Comparison of ENCODE assay signal across 8 cellular contexts in genomic region chr17:58084317-58084981, GRCh38. TPM values are rescaled to one million over a fixed set of nuclear protein-coding genes. Genes with fewer than 3 reads are reported as not detected.
DNase-seq lines count a peak whose midpoint lies in the region; ATAC-seq and TF ChIP-seq lines count a peak whose summit lies in the region.

No MANE protein-coding gene starts in this region.

- peak overlapping the region; percentile 91 to 95 (median 94) for H3K4me3 Mint-ChIP-seq in CD4-positive, alpha-beta memory T cell

- POLR2A ChIA-PET in CD4-positive, alpha-beta memory T cell (lab: Charles Lee; ENCODE audit: partially characterized antibody): interaction anchor here (0.6 to 3.0 kb wide), 16 partner anchors 7 to 999 kb away, joined by 3 to 44 read pairs (median 4); partner anchors contain the start of genes AKAP1, MRPS23, SRSF1 and VEZF1

- TF ChIP-seq POLR2A in heart left ventricle (IDR thresholded peaks at IDR 0.05): no peak

- TF ChIP-seq CTCF in HFF-Myc (IDR thresholded peaks at IDR 0.05; ENCODE audit: low read depth, low read length, missing control alignments): peak; percentile 17
- TF ChIP-seq CTCF in heart left ventricle (IDR thresholded peaks at IDR 0.05): peak in 3 of 12 donors; percentile 11 to 24 (median 17)

- H3K9me3 Mint-ChIP-seq in CD4-positive, alpha-beta memory T cell: no peaks in the 10 kb centered on the region

- CTCF ChIA-PET in CD4-positive, alpha-beta memory T cell (lab: Charles Lee; ENCODE audit: partially characterized antibody): interaction anchor here (1.0 kb wide), 3 partner anchors 78 to 85 kb away, joined by 3 to 4 read pairs (median 3); partner anchors contain the start of gene SRSF1

- no peaks in the 10 kb centered on the region for H3K27me3 ChIP-seq in CD4-positive, alpha-beta memory T cell (ENCODE audit: insufficient read depth, low read length)
- H3K27me3 ChIP-seq in heart left ventricle: no peaks in the 10 kb centered on the region

- H3K4me1 Mint-ChIP-seq in CD4-positive, alpha-beta memory T cell: peaks cover 28 to 54% (median 45%) of the 10 kb centered on the region in 4 donors

- H3K27me3 Mint-ChIP-seq in CD4-positive, alpha-beta memory T cell: peaks cover 0 to 6% of the 10 kb centered on the region in 2 donors

- ATAC-seq in heart left ventricle (peak in 2 of 4 donors; percentile 18 to 20), HG02885 (IDR thresholded peaks at IDR 0.05; ENCODE audit: poor library complexity, unreplicated experiment) (no peak), GM18520 (IDR thresholded peaks at IDR 0.05; ENCODE audit: unreplicated experiment) (no peak)

- peak overlapping the region; percentile 91 to 95 (median 93) for H3K27ac Mint-ChIP-seq in CD4-positive, alpha-beta memory T cell

- peak; percentile 54 to 73 (median 60) for DNase-seq in CD4-positive, alpha-beta memory T cell
- no peak for DNase-seq in HFF-Myc (ENCODE audit: extremely low read depth, low read depth)
- peak; percentile 75 for DNase-seq in OCI-M1 (lab: John Stamatoyannopoulos, UW)
- peak; percentile 58 for DNase-seq in activated naive CD4-positive, alpha-beta T cell treated with anti-CD3 and anti-CD28 coated beads, Interleukin-2, amount 50 U/mL, for 16 hours
- peak in 3 of 5 donors; percentile 31 to 51 (median 44) for DNase-seq in heart left ventricle
- DNase-seq in putamen (ENCODE audit: low spot score): peak; percentile 17

- peak overlapping the region; percentile 80 for H3K27ac ChIP-seq in CD4-positive, alpha-beta memory T cell (ENCODE audit: low read depth, low read length)
- peak overlapping the region; percentile 53 to 99 (median 97) for H3K27ac ChIP-seq in heart left ventricle

- peak overlapping the region; percentile 79 to 85 for H3K4me3 ChIP-seq in CD4-positive, alpha-beta memory T cell (ENCODE audit: low read length in 2 of 2)
- H3K4me3 ChIP-seq in HFF-Myc (replicated peaks; ENCODE audit: low read depth, low read length) (peak overlapping the region; percentile 88), heart left ventricle (peak overlapping the region; percentile 68 to 100 (median 98))

- peaks cover 47% of the 10 kb centered on the region for H3K4me1 ChIP-seq in CD4-positive, alpha-beta memory T cell (ENCODE audit: insufficient read depth, low read length)
- H3K4me1 ChIP-seq in heart left ventricle: peaks cover 5 to 59% (median 40%) of the 10 kb centered on the region in 12 donors

- H3K36me3 ChIP-seq in CD4-positive, alpha-beta memory T cell (ENCODE audit: insufficient read depth, low read length): peaks cover 35% of the 10 kb centered on the region
- peaks cover 0 to 43% (median 28%) of the 10 kb centered on the region in 9 donors for H3K36me3 ChIP-seq in heart left ventricle

- WGBS in heart left ventricle, 4 donors: 1 to 3% (median 1%) methylated on average over 7 of the region's 7 CpGs

- no peaks in the 10 kb centered on the region for H3K9me3 ChIP-seq in CD4-positive, alpha-beta memory T cell (ENCODE audit: control insufficient read depth in 1 of 2, low read length in 2 of 2)
- H3K9me3 ChIP-seq in heart left ventricle: no peaks in the 10 kb centered on the region

- H3K36me3 Mint-ChIP-seq in CD4-positive, alpha-beta memory T cell: peaks cover 31 to 48% of the 10 kb centered on the region in 2 donors

- intact Hi-C loops in CD4-positive, alpha-beta memory T cell (cut with micrococcal nuclease): loop anchor here (1.0 to 10.0 kb wide), 7 partner anchors 29 to 997 kb away; partner anchors contain the start of genes AKAP1 and VEZF1
- intact Hi-C loops in heart left ventricle (cut with DNase I): loop anchor here in 7 of 10 donors (1.0 to 10.0 kb wide), 5 partner anchors 77 to 1110 kb away; partner anchors contain the start of genes MRPS23 (in 6 of the 7), SRSF1 (in 4 of the 7) and SCPEP1 (in 1 of the 7)

RNA-seq across cellular contexts. Expression of gene DYNLL2, which starts 1.2 kb away (rescaled TPM):
- total RNA-seq in CD4-positive, alpha-beta memory T cell: 10 to 100 TPM; 45.6 to 45.8 TPM
- polyA plus RNA-seq in CD4-positive, alpha-beta memory T cell: 1 to 10 TPM in 1 of 2 donors, under 1 TPM in 1; 0.56 to 1.3 TPM
- 100 to 1,000 TPM in 1 of 9 donors, 10 to 100 TPM in 8; 41.4 to 102 (median 74.0) TPM for total RNA-seq in heart left ventricle
- 10 to 100 TPM; 70.8 to 89.4 TPM for polyA plus RNA-seq in heart left ventricle
